Comparison of ENCODE assay signal across 8 cellular contexts in genomic region chr13:20411638-20412342, GRCh38.
A peak's percentile ranks its signal among the peaks of the same experiment; 100 is the strongest.
DNase-seq lines count a peak whose midpoint lies in the region; ATAC-seq and TF ChIP-seq lines count a peak whose summit lies in the region.

No MANE protein-coding gene starts in this region.

- CTCF ChIA-PET in activated CD8-positive, alpha-beta T cell treated with anti-CD3 and anti-CD28 coated beads for 36 hours (lab: Charles Lee) = interaction anchor here (0.8 to 2.9 kb wide), 5 partner anchors 44 to 222 kb away, joined by 3 to 10 read pairs (median 4); no protein-coding TSS in a partner anchor

- intact Hi-C loops in activated CD8-positive, alpha-beta T cell treated with anti-CD3 and anti-CD28 coated beads for 36 hours (cut with micrococcal nuclease) = loop anchor here (2.0 to 10.0 kb wide), 2 partner anchors 65 to 217 kb away; partner anchors contain the start of gene GJB2

- peak overlapping the region; percentile 88 for H3K27ac Mint-ChIP-seq in activated CD8-positive, alpha-beta T cell treated with anti-CD3 and anti-CD28 coated beads for 36 hours

- peaks cover 15 to 22% (median 18%) of the 10 kb centered on the region in 10 experiments for H3K4me1 ChIP-seq in BLaER1 treated with 17β-estradiol and CSF1 and Interleukin-3, amounts not matched to agents 10 nM and 100 nM

- peak overlapping the region; percentile 26 for H3K4me3 Mint-ChIP-seq in activated CD8-positive, alpha-beta T cell treated with anti-CD3 and anti-CD28 coated beads for 36 hours

- H3K9me3 Mint-ChIP-seq in activated CD8-positive, alpha-beta T cell treated with anti-CD3 and anti-CD28 coated beads for 36 hours = peaks cover 6% of the 10 kb centered on the region

- H3K4me3 ChIP-seq in BLaER1 treated with 17β-estradiol and CSF1 and Interleukin-3, amounts not matched to agents 10 nM and 100 nM = no peak overlapping the region
- no peak overlapping the region for H3K4me3 ChIP-seq in coronary artery

- POLR2A ChIA-PET in activated CD8-positive, alpha-beta T cell treated with anti-CD3 and anti-CD28 coated beads for 36 hours (lab: Charles Lee) = interaction anchor here (0.8 to 1.6 kb wide), 3 partner anchors 8 to 33 kb away, joined by 3 to 6 read pairs (median 4); no protein-coding TSS in a partner anchor

- no peak overlapping the region for H3K9ac ChIP-seq in BLaER1 treated with 17β-estradiol and CSF1 and Interleukin-3, amounts not matched to agents 10 nM and 100 nM

- peaks cover 5% of the 10 kb centered on the region for H3K36me3 Mint-ChIP-seq in activated CD8-positive, alpha-beta T cell treated with anti-CD3 and anti-CD28 coated beads for 36 hours (ENCODE audit: low read depth)

- H3K4me1 Mint-ChIP-seq in activated CD8-positive, alpha-beta T cell treated with anti-CD3 and anti-CD28 coated beads for 36 hours (ENCODE audit: low read depth) = peaks cover 24% of the 10 kb centered on the region

- DNase-seq in activated CD8-positive, alpha-beta T cell treated with anti-CD3 and anti-CD28 coated beads for 36 hours = peak; percentile 82
- peak; percentile 12 for DNase-seq in stimulated activated CD8-positive, alpha-beta memory T cell treated with anti-CD3 and anti-CD28 coated beads, Interleukin-7, amount 100 ng/mL, for 24 hours (ENCODE audit: low read depth)
- DNase-seq in iPS-NIHi11 (ENCODE audit: low spot score) (no peak), coronary artery (ENCODE audit: low spot score) (no peak), NCI-H146 (lab: John Stamatoyannopoulos, UW) (no peak)

- H3K36me3 ChIP-seq in BLaER1 treated with 17β-estradiol and CSF1 and Interleukin-3, amounts not matched to agents 10 nM and 100 nM = peaks cover 0 to 15% (median 0%) of the 10 kb centered on the region in 11 experiments; a peak in 5 of 22 replicates

- H3K27me3 Mint-ChIP-seq in activated CD8-positive, alpha-beta T cell treated with anti-CD3 and anti-CD28 coated beads for 36 hours = no peaks in the 10 kb centered on the region

- peaks cover 20 to 31% (median 24%) of the 10 kb centered on the region in 11 experiments for H3K9me3 ChIP-seq in BLaER1 treated with 17β-estradiol and CSF1 and Interleukin-3, amounts not matched to agents 10 nM and 100 nM (replicated peaks in 1 of 11)

- peak overlapping the region; percentile 40 to 75 (median 66) for H3K4me2 ChIP-seq in BLaER1 treated with 17β-estradiol and CSF1 and Interleukin-3, amounts not matched to agents 10 nM and 100 nM

- ATAC-seq in GM19372 (IDR thresholded peaks at IDR 0.05; ENCODE audit: low read depth, unreplicated experiment) (peak; percentile 98), HG03354 (IDR thresholded peaks at IDR 0.05; ENCODE audit: poor library complexity, severe bottlenecking, unreplicated experiment) (peak; percentile 92)
- ATAC-seq in activated CD8-positive, alpha-beta T cell treated with anti-CD3 and anti-CD28 coated beads for 36 hours = peak; percentile 89

- peaks cover 23 to 33% (median 28%) of the 10 kb centered on the region in 11 experiments for H3K27me3 ChIP-seq in BLaER1 treated with 17β-estradiol and CSF1 and Interleukin-3, amounts not matched to agents 10 nM and 100 nM

- no peaks in the 10 kb centered on the region for H4K20me1 ChIP-seq in BLaER1 treated with 17β-estradiol and CSF1 and Interleukin-3, amounts not matched to agents 10 nM and 100 nM

- no peak overlapping the region for H3K27ac ChIP-seq in BLaER1 treated with 17β-estradiol and CSF1 and Interleukin-3, amounts not matched to agents 10 nM and 100 nM
- H3K27ac ChIP-seq in coronary artery = no peak overlapping the region

- no peak for TF ChIP-seq CTCF in activated CD8-positive, alpha-beta T cell treated with anti-CD3 and anti-CD28 coated beads for 36 hours (IDR thresholded peaks at IDR 0.05)
- no peak for TF ChIP-seq CTCF in coronary artery (IDR thresholded peaks at IDR 0.05)

Comparison
In these comparisons a context has a peak if more than half of its experiments do, and no peak if none do; other contexts are left out.
1. DNase-seq: peak in activated CD8-positive, alpha-beta T cell treated with anti-CD3 and anti-CD28 coated beads for 36 hours (single experiment) and stimulated activated CD8-positive, alpha-beta memory T cell treated with anti-CD3 and anti-CD28 coated beads, Interleukin-7, amount 100 ng/mL, for 24 hours (single experiment); none in iPS-NIHi11 (single experiment), coronary artery (single experiment) and NCI-H146 (single experiment).
2. Peak in every context shown above with its lines, with median percentiles within 50 percentile points of each other: ATAC-seq.